In genomic region chr17:80947200-80947940, GRCh38 we compare ENCODE assay signal across 34 cellular contexts. TPM values are rescaled to one million over a fixed set of nuclear protein-coding genes. Genes with fewer than 3 reads are reported as not detected.
DNase-seq lines count a peak whose midpoint lies in the region; ATAC-seq, FAIRE-seq and TF ChIP-seq lines count a peak whose summit lies in the region.
"Had no signal": no experiment of that assay in that cellular context is flagged by ENCODE, and none has a peak within 500 bp of the region (broad histone marks: within the 10 kb centered on the region; RNA-seq: fewer than 3 reads in every experiment).

No MANE protein-coding gene starts in this region.

- no peak overlapping the region for H3K9ac ChIP-seq in kidney (ENCODE audit: low read length in 2 of 2)
- H3K9ac ChIP-seq: SK-N-SH had no signal

- no peaks in the 10 kb centered on the region for H3K9me3 Mint-ChIP-seq in activated T-helper 2 cell treated with anti-CD3 and anti-CD28 coated beads, Interferon-gamma antibody, Interleukin-2, Interleukin-4, amounts not matched to agents 10 μg/mL and 5 μg/mL and 100 μg/mL, durations not matched to agents 14 hours and 24 hours and 36 hours
- H3K9me3 Mint-ChIP-seq: activated CD4-positive, alpha-beta memory T cell treated with anti-CD3 and anti-CD28 coated beads, Interleukin-2, amount 10 ng/mL, durations not matched to agents 7 days and 5 days had no signal

- no peak overlapping the region for H3K4me3 ChIP-seq in kidney (ENCODE audit: low read length in 2 of 2)
- H3K4me3 ChIP-seq: esophagus squamous epithelium, heart right ventricle, mucosa of descending colon, pancreas, stomach had no signal

- H3K36me3 Mint-ChIP-seq in activated T-helper 2 cell treated with anti-CD3 and anti-CD28 coated beads, Interferon-gamma antibody, Interleukin-2, Interleukin-4, amounts not matched to agents 10 μg/mL and 5 μg/mL and 100 μg/mL, durations not matched to agents 14 hours and 24 hours and 36 hours (ENCODE audit: low read depth): peaks cover 47% of the 10 kb centered on the region

- no peaks in the 10 kb centered on the region for H3K4me1 Mint-ChIP-seq in activated T-helper 2 cell treated with anti-CD3 and anti-CD28 coated beads, Interferon-gamma antibody, Interleukin-2, Interleukin-4, amounts not matched to agents 10 μg/mL and 5 μg/mL and 100 μg/mL, durations not matched to agents 14 hours and 24 hours and 36 hours (ENCODE audit: low read depth)
- H3K4me1 Mint-ChIP-seq: endodermal cell had no signal

- H3K27ac Mint-ChIP-seq in activated T-helper 2 cell treated with anti-CD3 and anti-CD28 coated beads, Interferon-gamma antibody, Interleukin-2, Interleukin-4, amounts not matched to agents 10 μg/mL and 5 μg/mL and 100 μg/mL, durations not matched to agents 14 hours and 24 hours and 36 hours: peak overlapping the region; percentile 33
- H3K27ac Mint-ChIP-seq: activated CD4-positive, alpha-beta memory T cell treated with anti-CD3 and anti-CD28 coated beads, Interleukin-2, amount 10 ng/mL, durations not matched to agents 7 days and 5 days; B cell; endodermal cell had no signal

- no peak for FAIRE-seq in kidney (lab: Jason Lieb, UNC)
- FAIRE-seq in urothelium cell line (lab: Jason Lieb, UNC): peak; percentile 20
- FAIRE-seq: GM12892, H54, keratinocyte, pancreas had no signal

- intact Hi-C loops in Right ventricle myocardium superior (cut with DNase I) (no loop called here), cardiac septum (cut with DNase I) (no loop called here), kidney (cut with DNase I) (no loop called here)
- intact Hi-C loops in activated T-helper 2 cell treated with anti-CD3 and anti-CD28 coated beads, Interferon-gamma antibody, Interleukin-2, Interleukin-4, amounts not matched to agents 10 μg/mL and 5 μg/mL and 100 μg/mL, durations not matched to agents 14 hours and 24 hours and 36 hours (cut with micrococcal nuclease): no loop called here

- no peak for ATAC-seq in Right ventricle myocardium superior (ENCODE audit: poor library complexity)
- no peak for ATAC-seq in esophagus mucosa
- ATAC-seq in HG02973 (IDR thresholded peaks at IDR 0.05; ENCODE audit: unreplicated experiment): no peak
- ATAC-seq: foreskin keratinocyte, mucosa of descending colon, pancreas had no signal

- no peak for TF ChIP-seq CTCF in kidney (IDR thresholded peaks at IDR 0.05; ENCODE audit: borderline replicate concordance, extremely low read depth, insufficient read depth)

- H3K27me3 Mint-ChIP-seq in activated T-helper 2 cell treated with anti-CD3 and anti-CD28 coated beads, Interferon-gamma antibody, Interleukin-2, Interleukin-4, amounts not matched to agents 10 μg/mL and 5 μg/mL and 100 μg/mL, durations not matched to agents 14 hours and 24 hours and 36 hours (ENCODE audit: low read depth): no peaks in the 10 kb centered on the region
- H3K27me3 Mint-ChIP-seq: activated CD4-positive, alpha-beta memory T cell treated with anti-CD3 and anti-CD28 coated beads, Interleukin-2, amount 10 ng/mL, durations not matched to agents 7 days and 5 days; B cell had no signal

- H3K9me3 ChIP-seq in kidney (ENCODE audit: control insufficient read depth in 1 of 2, low read length in 2 of 2): no peaks in the 10 kb centered on the region
- H3K9me3 ChIP-seq: esophagus squamous epithelium, mucosa of descending colon, pancreas, SK-N-SH, stomach had no signal

- no peak overlapping the region for H3K4me3 Mint-ChIP-seq in activated T-helper 2 cell treated with anti-CD3 and anti-CD28 coated beads, Interferon-gamma antibody, Interleukin-2, Interleukin-4, amounts not matched to agents 10 μg/mL and 5 μg/mL and 100 μg/mL, durations not matched to agents 14 hours and 24 hours and 36 hours (ENCODE audit: low read depth)
- H3K4me3 Mint-ChIP-seq: activated CD4-positive, alpha-beta memory T cell treated with anti-CD3 and anti-CD28 coated beads, Interleukin-2, amount 10 ng/mL, durations not matched to agents 7 days and 5 days; B cell; endodermal cell had no signal

- H3K4me1 ChIP-seq in kidney (ENCODE audit: control insufficient read depth in 1 of 2, insufficient read depth in 1 of 2, low read depth in 1 of 2, low read length in 2 of 2): peaks cover 0 to 3% of the 10 kb centered on the region in 2 donors
- H3K4me1 ChIP-seq: foreskin keratinocyte, pancreas had no signal

- peaks cover 6 to 18% of the 10 kb centered on the region in 2 donors for H3K36me3 ChIP-seq in kidney (ENCODE audit: control insufficient read depth in 1 of 2, insufficient read depth in 2 of 2, low read length in 2 of 2)

- no peak overlapping the region for H3K27ac ChIP-seq in kidney (ENCODE audit: low read depth in 2 of 2, low read length in 2 of 2)
- H3K27ac ChIP-seq: foreskin keratinocyte, heart right ventricle, pancreas had no signal

- DNase-seq in Right ventricle myocardium superior: peak; percentile 27
- no peak for DNase-seq in cardiac septum (ENCODE audit: low spot score)
- no peak for DNase-seq in activated T-helper 2 cell treated with anti-CD3 and anti-CD28 coated beads, Interferon-gamma antibody, Interleukin-2, Interleukin-4, amounts not matched to agents 10 μg/mL and 5 μg/mL and 100 μg/mL, durations not matched to agents 14 hours and 24 hours and 36 hours (ENCODE audit: low spot score)
- peak; percentile 40 for DNase-seq in kidney
- no peak for DNase-seq in urothelium cell line (ENCODE audit: low spot score)
- no peak for DNase-seq in RKO (ENCODE audit: low spot score)
- DNase-seq: ACHN; activated CD4-positive, alpha-beta memory T cell treated with anti-CD3 and anti-CD28 coated beads, Interleukin-2, amount 10 ng/mL, durations not matched to agents 7 days and 5 days; activated CD4-positive, CD25-positive, alpha-beta regulatory T cell treated with anti-CD3 and anti-CD28 coated beads, Interleukin-2, amount 50 U/mL, for 72 hours; activated gamma-delta T cell treated with Interleukin-2 at 50 U/mL for 16 hours; activated T-cell treated with anti-CD3 and anti-CD28 coated beads for 4 hours; dermis blood vessel endothelial cell; EL; endodermal cell; esophagus squamous epithelium; foreskin keratinocyte; KBM-7; NCI-H1092; NCI-H1694; NCI-H510A; OCI-M1; stimulated activated CD4-positive, alpha-beta T cell treated with anti-CD3 and anti-CD28 coated beads, Interleukin-12 subunit alpha, Interleukin-12 subunit beta, amount 100 ng/mL, for 4 hours; stimulated activated CD4-positive, alpha-beta T cell treated with anti-CD3 and anti-CD28 coated beads, Interleukin-2, amount 100 ng/mL, for 48 hours; stomach had no signal

RNA-seq across cellular contexts. Expression of gene CHMP6, which starts 44.3 kb away (rescaled TPM):
- total RNA-seq in Right ventricle myocardium superior (13.6 TPM), cardiac septum (21.7 TPM), kidney (28.0 TPM), esophagus mucosa (22.2 TPM)
- 29.5 and 36.9 TPM in 2 replicates for total RNA-seq in activated T-helper 2 cell treated with anti-CD3 and anti-CD28 coated beads, Interferon-gamma antibody, Interleukin-2, Interleukin-4, amounts not matched to agents 10 μg/mL and 5 μg/mL and 100 μg/mL, durations not matched to agents 14 hours and 24 hours and 36 hours
- polyA plus RNA-seq in kidney (ENCODE audit: insufficient read depth, low read depth, low replicate concordance): 34.1 TPM

Comparison
In these comparisons a context has a peak if more than half of its experiments do, and no peak if none do; other contexts are left out.
1. DNase-seq: peak in Right ventricle myocardium superior (single experiment) and kidney (single experiment); none in cardiac septum (single experiment), activated T-helper 2 cell treated with anti-CD3 and anti-CD28 coated beads, Interferon-gamma antibody, Interleukin-2, Interleukin-4, amounts not matched to agents 10 μg/mL and 5 μg/mL and 100 μg/mL, durations not matched to agents 14 hours and 24 hours and 36 hours (single experiment), urothelium cell line (single experiment) and RKO (single experiment).